In the genomic region with DNA sequence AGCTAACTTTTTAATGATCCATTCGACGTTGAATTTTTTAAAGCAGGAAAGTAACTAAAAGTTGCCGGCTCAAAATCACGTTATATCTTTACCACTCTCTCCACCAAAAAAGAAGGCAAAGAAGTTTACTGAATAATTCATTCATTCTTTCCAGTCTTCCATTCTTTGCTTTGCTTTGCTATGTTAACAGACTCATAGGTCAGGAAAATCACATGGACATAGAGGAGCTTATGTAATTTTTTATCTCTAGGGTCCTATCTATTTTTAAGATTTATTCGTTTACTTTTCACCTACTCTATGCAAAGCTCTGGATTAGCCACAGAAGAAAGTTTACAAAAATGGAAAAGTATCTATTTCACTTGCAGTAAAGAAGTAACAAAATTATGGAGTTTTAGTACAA, we compare ENCODE assay signal across 8 cellular contexts. TPM values are rescaled to one million over a fixed set of nuclear protein-coding genes. Genes with fewer than 3 reads are reported as not detected.
"Had no signal": no experiment of that assay in that cellular context is flagged by ENCODE, and none has a peak within 500 bp of the region (broad histone marks: within the 10 kb centered on the region; RNA-seq: fewer than 3 reads in every experiment).

No MANE protein-coding gene starts in this region.

- DNase-seq: IMR-90, KBM-7, KG1 had no signal

- FAIRE-seq: HepG2, HTR-8/SVneo had no signal

- H3K27ac Mint-ChIP-seq: IgD-negative memory B cell had no signal

- H3K9me3 Mint-ChIP-seq: IgD-negative memory B cell had no signal

- H3K27ac ChIP-seq: HL-60 had no signal

- H3K36me3 Mint-ChIP-seq: IgD-negative memory B cell had no signal

- ATAC-seq: HepG2 had no signal

RNA-seq across cellular contexts. Expression of a gene that starts 52.6 kb away (rescaled TPM):
- total RNA-seq: HepG2, HT-29, IMR-90 had no signal
- polyA plus RNA-seq: HepG2, IgD-negative memory B cell, IMR-90 had no signal
